Comparison of ENCODE assay signal across 1 cellular context in genomic region chr6:158536084-158536890, GRCh38.
TF ChIP-seq lines count a peak whose summit lies in the region.

No MANE protein-coding gene starts in this region.

TF ChIP-seq in K562, 482 proteins besides CTCF, POLR2A, EP300 and RAD21 (continued from another document and continues in another):
- TF ChIP-seq UBTF (IDR thresholded peaks at IDR 0.05; ENCODE audit: borderline replicate concordance in 1 of 2, low read depth in 2 of 2, low read length in 2 of 2), result 0 out of 4 replicates have a peak, but pooled peaks of 1 of the 2 experiments have one; percentile 34
- TF ChIP-seq KAT8 (IDR thresholded peaks at IDR 0.05; ENCODE audit: low read depth), result no peak
- TF ChIP-seq POLR2G (IDR thresholded peaks at IDR 0.05; ENCODE audit: low read depth, low read length), result no peak
- peak; percentile 94 for TF ChIP-seq HDAC2 (IDR thresholded peaks at IDR 0.05)
- TF ChIP-seq ZNF551 (CRISPR knock-in tag; IDR thresholded peaks at IDR 0.05), result no peak
- TF ChIP-seq WHSC1 (IDR thresholded peaks at IDR 0.05; ENCODE audit: low read length), result no peak
- no peak for TF ChIP-seq ZNF347 (CRISPR knock-in tag; IDR thresholded peaks at IDR 0.05; ENCODE audit: low read depth)
- TF ChIP-seq NR1H2 (CRISPR knock-in tag; IDR thresholded peaks at IDR 0.05), result no peak
- TF ChIP-seq THRA (IDR thresholded peaks at IDR 0.05), result no peak
- TF ChIP-seq MXI1 (IDR thresholded peaks at IDR 0.05; ENCODE audit: low read depth, low read length), result 0 out of 2 replicates have a peak, but pooled peaks have one; percentile 34
- no peak for TF ChIP-seq PTRF (tag; IDR thresholded peaks at IDR 0.05)
- no peak for TF ChIP-seq HOMEZ (CRISPR knock-in tag; IDR thresholded peaks at IDR 0.05)
- 0 out of 2 replicates have a peak, but pooled peaks have one; percentile 34 for TF ChIP-seq ETS1 (conservative IDR thresholded peaks at IDR 0.05; ENCODE audit: control insufficient read depth, low read depth, low read length)
- no peak for TF ChIP-seq MLX (CRISPR knock-in tag; conservative IDR thresholded peaks at IDR 0.05)
- TF ChIP-seq ZNF76 (CRISPR knock-in tag; IDR thresholded peaks at IDR 0.05; ENCODE audit: borderline replicate concordance), result no peak
- no peak for TF ChIP-seq TARDBP (IDR thresholded peaks at IDR 0.05)
- 0 out of 2 replicates have a peak, but pooled peaks have one; percentile 20 for TF ChIP-seq SMARCE1 (IDR thresholded peaks at IDR 0.05)
- no peak for TF ChIP-seq HCFC1 (IDR thresholded peaks at IDR 0.05; ENCODE audit: low read depth, low read length)
- TF ChIP-seq U2AF2 (optimal IDR thresholded peaks at IDR 0.05; ENCODE audit: low read depth, low read length), result no peak
- no peak for TF ChIP-seq STAT6 (CRISPR knock-in tag; IDR thresholded peaks at IDR 0.05)
- TF ChIP-seq SMARCB1 (IDR thresholded peaks at IDR 0.05; ENCODE audit: insufficient read length, low read depth), result no peak
- TF ChIP-seq PHB (CRISPR knock-in tag; IDR thresholded peaks at IDR 0.05), result no peak
- TF ChIP-seq RREB1 (CRISPR knock-in tag; IDR thresholded peaks at IDR 0.05), result peak; percentile 71; the same call in 1 of the 2 replicates
- no peak for TF ChIP-seq ATF7 (IDR thresholded peaks at IDR 0.05)
- no peak for TF ChIP-seq ARNT (IDR thresholded peaks at IDR 0.05)
- TF ChIP-seq CBX1 (IDR thresholded peaks at IDR 0.05; ENCODE audit: low read depth), result no peak
- no peak for TF ChIP-seq YBX1 (IDR thresholded peaks at IDR 0.05)
- TF ChIP-seq CREB3L1 (IDR thresholded peaks at IDR 0.05; ENCODE audit: borderline replicate concordance, low read depth), result no peak
- TF ChIP-seq XRCC5 (IDR thresholded peaks at IDR 0.05; ENCODE audit: low read depth, low read length), result peak; percentile 75; the same call in 1 of the 2 replicates
- TF ChIP-seq NCOA6 (IDR thresholded peaks at IDR 0.05), result peak; percentile 58; the same call in 1 of the 2 replicates
- TF ChIP-seq TOE1 (IDR thresholded peaks at IDR 0.05; ENCODE audit: borderline replicate concordance), result no peak
- no peak for TF ChIP-seq TOE1 (CRISPR knock-in tag; IDR thresholded peaks at IDR 0.05; ENCODE audit: borderline replicate concordance, low read depth)
- no peak for TF ChIP-seq MED1 (CRISPR knock-in tag; IDR thresholded peaks at IDR 0.05; ENCODE audit: borderline replicate concordance)
- peak; percentile 75; the same call in 1 of the 2 replicates for TF ChIP-seq NCOA1 (IDR thresholded peaks at IDR 0.05; ENCODE audit: low read depth)
- no peak for TF ChIP-seq ZNF79 (CRISPR knock-in tag; IDR thresholded peaks at IDR 0.05; ENCODE audit: low read depth)
- TF ChIP-seq ZNF584 (CRISPR knock-in tag; IDR thresholded peaks at IDR 0.05; ENCODE audit: low read depth), result peak; percentile 76; the same call in 1 of the 2 replicates
- no peak for TF ChIP-seq RERE (CRISPR knock-in tag; IDR thresholded peaks at IDR 0.05; ENCODE audit: borderline replicate concordance)
